In genomic region chr13:113726961-113727411, GRCh38 we compare ENCODE assay signal across 11 cellular contexts. TPM values are rescaled to one million over a fixed set of nuclear protein-coding genes. Genes with fewer than 3 reads are reported as not detected.
DNase-seq lines count a peak whose midpoint lies in the region; TF ChIP-seq lines count a peak whose summit lies in the region.
"Had no signal": no experiment of that assay in that cellular context is flagged by ENCODE, and none has a peak within 500 bp of the region (broad histone marks: within the 10 kb centered on the region; RNA-seq: fewer than 3 reads in every experiment).

No MANE protein-coding gene starts in this region.

- H3K4me1 ChIP-seq in endodermal cell (ENCODE audit: control insufficient read depth, insufficient read depth, low read length) (peaks cover 12% of the 10 kb centered on the region), trophoblast cell (ENCODE audit: control insufficient read depth in 1 of 2, insufficient read depth in 2 of 2, low read length in 2 of 2) (peaks cover 0 to 2% of the 10 kb centered on the region in 2 experiments)

- H3K27me3 Mint-ChIP-seq in endodermal cell (ENCODE audit: insufficient read depth): no peaks in the 10 kb centered on the region

- H3K4me1 Mint-ChIP-seq in endodermal cell: peaks cover 17% of the 10 kb centered on the region

- no peak overlapping the region for H3K27ac Mint-ChIP-seq in endodermal cell

- no peaks in the 10 kb centered on the region for H3K36me3 Mint-ChIP-seq in endodermal cell (ENCODE audit: low read depth)

- peak overlapping the region; percentile 40 for H3K4me3 Mint-ChIP-seq in endodermal cell

- no peaks in the 10 kb centered on the region for H3K79me2 ChIP-seq in trophoblast cell (ENCODE audit: control insufficient read depth, insufficient read depth, low read length, poor library complexity)

- no peak overlapping the region for H3K9ac ChIP-seq in endodermal cell (ENCODE audit: extremely low read depth, low read length, poor library complexity, severe bottlenecking)
- no peak overlapping the region for H3K9ac ChIP-seq in trophoblast cell (ENCODE audit: low read length)

- no peak overlapping the region for H2BK120ac ChIP-seq in trophoblast cell (ENCODE audit: insufficient read depth, low read length, poor library complexity)

- no peak overlapping the region for H4K12ac ChIP-seq in trophoblast cell (ENCODE audit: low read depth, low read length)

- H4K91ac ChIP-seq in trophoblast cell (ENCODE audit: low read depth, low read length): no peak overlapping the region

- H3K27me3 ChIP-seq in endodermal cell (ENCODE audit: control insufficient read depth, insufficient read depth, low read length, poor library complexity, severe bottlenecking) (no peaks in the 10 kb centered on the region), trophoblast cell (ENCODE audit: insufficient read depth, low read length) (no peaks in the 10 kb centered on the region)

- H3K18ac ChIP-seq in trophoblast cell (ENCODE audit: low read length): no peak overlapping the region

- WGBS in endodermal cell (ENCODE audit: insufficient coverage in 1 of 2, insufficient read length in 1 of 2), 2 experiments: 90 to 92% methylated on average over 7 to 10 of the region's 10 CpGs
- WGBS in trophoblast cell (ENCODE audit: extremely low coverage, insufficient coverage, insufficient read length): no CpG with 5 or more reads among the region's 10 CpGs

- no peak overlapping the region for H3K27ac ChIP-seq in endodermal cell (ENCODE audit: low read depth, low read length)
- no peak overlapping the region for H3K27ac ChIP-seq in trophoblast cell (ENCODE audit: low read depth, low read length)
- H3K27ac ChIP-seq: HL-60 had no signal

- H3K9me3 ChIP-seq in endodermal cell (ENCODE audit: control insufficient read depth, low read length) (no peaks in the 10 kb centered on the region), trophoblast cell (ENCODE audit: insufficient read depth, low read depth, low read length) (peaks cover 23% of the 10 kb centered on the region)

- no peak overlapping the region for H3K23ac ChIP-seq in trophoblast cell (ENCODE audit: low read length)

- no peak overlapping the region for H3K14ac ChIP-seq in trophoblast cell (ENCODE audit: low read length)

- no peak overlapping the region for H2AK5ac ChIP-seq in trophoblast cell (ENCODE audit: low read length)

- peak; percentile 23 for DNase-seq in NCI-H2196 (lab: John Stamatoyannopoulos, UW; ENCODE audit: unreplicated experiment)
- no peak for DNase-seq in NCI-H2196 treated with DMSO at 0.1 percent for 48 hours (lab: John Stamatoyannopoulos, UW; ENCODE audit: unreplicated experiment)
- DNase-seq in NCI-H69 (lab: John Stamatoyannopoulos, UW): peak; percentile 40
- no peak for DNase-seq in endodermal cell
- DNase-seq in trophoblast cell: no peak
- no peak for DNase-seq in AML-193 (lab: John Stamatoyannopoulos, UW)
- no peak for DNase-seq in stimulated activated naive CD4-positive, alpha-beta T cell treated with Interleukin-2 at 50 U/mL for 16 hours (lab: John Stamatoyannopoulos, UW)
- DNase-seq in stimulated activated CD4-positive, alpha-beta T cell treated with anti-CD3 and anti-CD28 coated beads, Interleukin-15, amount 100 ng/mL, for 24 hours: no peak
- DNase-seq: NCI-H510A treated with DMSO at 0.1 percent for 48 hours had no signal

- H3K9me3 Mint-ChIP-seq in endodermal cell: no peaks in the 10 kb centered on the region

- no peaks in the 10 kb centered on the region for H3K79me1 ChIP-seq in trophoblast cell (ENCODE audit: low read length)

- H3K4ac ChIP-seq in trophoblast cell (ENCODE audit: low read depth, low read length): no peak overlapping the region

- H3K4me3 ChIP-seq in endodermal cell (ENCODE audit: low read length) (peak overlapping the region; percentile 66), trophoblast cell (ENCODE audit: low read depth, low read length) (peak overlapping the region; percentile 34)

- H3K4me2 ChIP-seq in trophoblast cell (ENCODE audit: low read length): no peak overlapping the region

- no peak overlapping the region for H2BK5ac ChIP-seq in trophoblast cell (ENCODE audit: low read depth, low read length, poor library complexity)

- TF ChIP-seq CTCF in endodermal cell (conservative IDR thresholded peaks at IDR 0.05): no peak

- no peak overlapping the region for H2AFZ ChIP-seq in trophoblast cell (ENCODE audit: insufficient read depth, low read length, poor library complexity)

- H3K36me3 ChIP-seq in endodermal cell (ENCODE audit: control insufficient read depth, insufficient read depth, low read length): no peaks in the 10 kb centered on the region
- no peaks in the 10 kb centered on the region for H3K36me3 ChIP-seq in trophoblast cell (ENCODE audit: control insufficient read depth in 1 of 2, insufficient read depth in 2 of 2, low read length in 2 of 2)

- no peak overlapping the region for H4K8ac ChIP-seq in trophoblast cell (ENCODE audit: low read depth, low read length)

- no peak overlapping the region for H2BK12ac ChIP-seq in trophoblast cell (ENCODE audit: low read length)

RNA-seq across cellular contexts. Expression of gene TMEM255B, which starts 32.0 kb away (rescaled TPM):
- total RNA-seq in endodermal cell: 1 to 10 TPM in 1 of 2 donors, under 1 TPM in 1; 0.55 to 2.1 TPM
- polyA plus RNA-seq in endodermal cell (2013, experiment 1 of 2): 2.4 TPM
- 1.9 TPM for polyA plus RNA-seq in endodermal cell (2013, experiment 2 of 2)
- 0.75 and 0.83 TPM in 2 replicates for polyA plus RNA-seq in trophoblast cell (2013)

RNA-seq across cellular contexts. Expression of gene GRK1, which starts 60.0 kb away (rescaled TPM):
- 1 to 10 TPM; 1.7 to 2.5 TPM for total RNA-seq in endodermal cell
- polyA plus RNA-seq in endodermal cell (2013, experiment 1 of 2): 0.25 TPM
- polyA plus RNA-seq in endodermal cell (2013, experiment 2 of 2): 0.17 TPM
- 0.01 and 0.03 TPM in 2 replicates for polyA plus RNA-seq in trophoblast cell (2013)
- total RNA-seq: renal cortical epithelial cell had no signal

Comparison
In these comparisons a context has a peak if more than half of its experiments do, and no peak if none do; other contexts are left out.
1. DNase-seq: peak in NCI-H2196 (single experiment) and NCI-H69 (single experiment); none in NCI-H2196 treated with DMSO at 0.1 percent for 48 hours (single experiment), endodermal cell (single experiment), trophoblast cell (0 of 2), AML-193 (0 of 2), stimulated activated naive CD4-positive, alpha-beta T cell treated with Interleukin-2 at 50 U/mL for 16 hours (single experiment) and stimulated activated CD4-positive, alpha-beta T cell treated with anti-CD3 and anti-CD28 coated beads, Interleukin-15, amount 100 ng/mL, for 24 hours (single experiment).